ENCODE assay signal across 15 cellular contexts in genomic region chr11:47392546-47393162, GRCh38. TPM values are rescaled to one million over a fixed set of nuclear protein-coding genes. Genes with fewer than 3 reads are reported as not detected.
A peak's percentile ranks its signal among the peaks of the same experiment; 100 is the strongest.
DNase-seq lines count a peak whose midpoint lies in the region; ATAC-seq lines count a peak whose summit lies in the region.
"Had no signal": no experiment of that assay in that cellular context is flagged by ENCODE, and none has a peak within 500 bp of the region (broad histone marks: within the 10 kb centered on the region; RNA-seq: fewer than 3 reads in every experiment).

No MANE protein-coding gene starts in this region.

- H3K4me3 Mint-ChIP-seq in stimulated activated naive CD8-positive, alpha-beta T cell treated with anti-CD3 and anti-CD28 coated beads, Interleukin-15, Interleukin-2, amounts not matched to agents 100 ng/mL and 50 ng/mL, for 24 hours, result no peak overlapping the region
- H3K4me3 Mint-ChIP-seq in stimulated activated naive CD8-positive, alpha-beta T cell treated with anti-CD3 and anti-CD28 coated beads, Interleukin-15, amount 100 ng/mL, for 72 hours, result no peak overlapping the region
- peak overlapping the region in 6 of 8 donors; percentile 29 to 80 (median 60) for H3K4me3 Mint-ChIP-seq in naive B cell

- DNase-seq in stimulated activated naive CD8-positive, alpha-beta T cell treated with anti-CD3 and anti-CD28 coated beads, Interleukin-15, amount 100 ng/mL, for 72 hours, result no peak
- no peak for DNase-seq in naive B cell
- no peak for DNase-seq in SHP77 (lab: John Stamatoyannopoulos, UW)
- no peak for DNase-seq in NCI-H748 treated with DMSO at 0.1 percent for 48 hours (lab: John Stamatoyannopoulos, UW)
- DNase-seq in mesenteric fat pad (ENCODE audit: low spot score), result no peak
- DNase-seq: dorsolateral prefrontal cortex, foreskin keratinocyte, NCI-H510A had no signal

- H3K27ac ChIP-seq in cingulate gyrus (ENCODE audit: low read depth, low read length), result peak overlapping the region; percentile 60
- H3K27ac ChIP-seq: foreskin keratinocyte had no signal

- H3K27ac Mint-ChIP-seq in stimulated activated naive CD8-positive, alpha-beta T cell treated with anti-CD3 and anti-CD28 coated beads, Interleukin-15, Interleukin-2, amounts not matched to agents 100 ng/mL and 50 ng/mL, for 24 hours, result peak overlapping the region; percentile 31
- H3K27ac Mint-ChIP-seq in stimulated activated naive CD8-positive, alpha-beta T cell treated with anti-CD3 and anti-CD28 coated beads, Interleukin-15, amount 100 ng/mL, for 72 hours, result peak overlapping the region in 1 of 2 donors; percentile 25
- H3K27ac Mint-ChIP-seq in naive B cell, result peak overlapping the region in 5 of 6 donors; percentile 26 to 94 (median 47)

- peaks cover 68% of the 10 kb centered on the region for H3K4me1 Mint-ChIP-seq in stimulated activated naive CD8-positive, alpha-beta T cell treated with anti-CD3 and anti-CD28 coated beads, Interleukin-15, Interleukin-2, amounts not matched to agents 100 ng/mL and 50 ng/mL, for 24 hours (ENCODE audit: low read depth)
- H3K4me1 Mint-ChIP-seq in stimulated activated naive CD8-positive, alpha-beta T cell treated with anti-CD3 and anti-CD28 coated beads, Interleukin-15, amount 100 ng/mL, for 72 hours, result peaks cover 75% of the 10 kb centered on the region
- peaks cover 42 to 72% (median 69%) of the 10 kb centered on the region in 3 donors for H3K4me1 Mint-ChIP-seq in naive B cell

- H3K9me3 Mint-ChIP-seq in stimulated activated naive CD8-positive, alpha-beta T cell treated with anti-CD3 and anti-CD28 coated beads, Interleukin-15, Interleukin-2, amounts not matched to agents 100 ng/mL and 50 ng/mL, for 24 hours, result no peaks in the 10 kb centered on the region
- no peaks in the 10 kb centered on the region for H3K9me3 Mint-ChIP-seq in stimulated activated naive CD8-positive, alpha-beta T cell treated with anti-CD3 and anti-CD28 coated beads, Interleukin-15, amount 100 ng/mL, for 72 hours
- H3K9me3 Mint-ChIP-seq in naive B cell, result no peaks in the 10 kb centered on the region

- no peaks in the 10 kb centered on the region for H3K27me3 Mint-ChIP-seq in stimulated activated naive CD8-positive, alpha-beta T cell treated with anti-CD3 and anti-CD28 coated beads, Interleukin-15, Interleukin-2, amounts not matched to agents 100 ng/mL and 50 ng/mL, for 24 hours
- H3K27me3 Mint-ChIP-seq in stimulated activated naive CD8-positive, alpha-beta T cell treated with anti-CD3 and anti-CD28 coated beads, Interleukin-15, amount 100 ng/mL, for 72 hours, result no peaks in the 10 kb centered on the region
- H3K27me3 Mint-ChIP-seq in naive B cell, result no peaks in the 10 kb centered on the region

- H3K36me3 Mint-ChIP-seq in stimulated activated naive CD8-positive, alpha-beta T cell treated with anti-CD3 and anti-CD28 coated beads, Interleukin-15, Interleukin-2, amounts not matched to agents 100 ng/mL and 50 ng/mL, for 24 hours (ENCODE audit: low read depth), result no peaks in the 10 kb centered on the region
- H3K36me3 Mint-ChIP-seq in naive B cell, result no peaks in the 10 kb centered on the region

- ATAC-seq in stimulated activated naive CD8-positive, alpha-beta T cell treated with anti-CD3 and anti-CD28 coated beads, Interleukin-15, amount 100 ng/mL, for 72 hours, result no peak
- ATAC-seq in naive B cell (ENCODE audit: low read depth in 2 of 2), result no peak
- ATAC-seq in HG03378 (IDR thresholded peaks at IDR 0.05; ENCODE audit: unreplicated experiment), result no peak
- ATAC-seq: foreskin keratinocyte, HCT116 had no signal

RNA-seq across cellular contexts. Expression of gene SPI1, which starts 14.3 kb away (rescaled TPM):
- polyA plus RNA-seq in naive B cell (ENCODE audit: low read depth in 6 of 6), result 10 to 100 TPM; 42.8 to 74.6 (median 51.7) TPM
- total RNA-seq in mesenteric fat pad, result 74.7 TPM
- total RNA-seq: foreskin keratinocyte, kidney epithelial cell, osteocyte, RPMI7951 had no signal
- polyA plus RNA-seq: foreskin keratinocyte had no signal

RNA-seq across cellular contexts. Expression of gene SLC39A13, which starts 15.7 kb away (rescaled TPM):
- 10 to 100 TPM in 5 of 6 donors, 1 to 10 TPM in 1; 7.5 to 21.9 (median 17.2) TPM for polyA plus RNA-seq in naive B cell (ENCODE audit: low read depth in 6 of 6)
- total RNA-seq in mesenteric fat pad, result 49.7 TPM

RNA-seq across cellular contexts. Expression of gene PSMC3, which starts 33.6 kb away (rescaled TPM):
- 100 to 1,000 TPM in 2 of 6 donors, 10 to 100 TPM in 4; 78.6 to 109 (median 95.1) TPM for polyA plus RNA-seq in naive B cell (ENCODE audit: low read depth in 6 of 6)
- total RNA-seq in mesenteric fat pad, result 116 TPM

RNA-seq across cellular contexts. Expression of gene MYBPC3, which starts 40.2 kb away (rescaled TPM):
- not detected for polyA plus RNA-seq in naive B cell (ENCODE audit: low read depth in 6 of 6)
- 0.48 TPM for total RNA-seq in mesenteric fat pad
- total RNA-seq: foreskin keratinocyte, kidney epithelial cell, osteocyte, RPMI7951 had no signal
- polyA plus RNA-seq: foreskin keratinocyte had no signal

RNA-seq across cellular contexts. Expression of gene RAPSN, which starts 56.3 kb away (rescaled TPM):
- polyA plus RNA-seq in naive B cell (ENCODE audit: low read depth in 6 of 6), result not detected
- 0.55 TPM for total RNA-seq in mesenteric fat pad
- total RNA-seq: RPMI7951 had no signal

Comparison
In these comparisons a context has a peak if more than half of its experiments do, and no peak if none do; other contexts are left out.
1. H3K4me3 Mint-ChIP-seq: peak in naive B cell (6 of 8); none in stimulated activated naive CD8-positive, alpha-beta T cell treated with anti-CD3 and anti-CD28 coated beads, Interleukin-15, Interleukin-2, amounts not matched to agents 100 ng/mL and 50 ng/mL, for 24 hours (single experiment) and stimulated activated naive CD8-positive, alpha-beta T cell treated with anti-CD3 and anti-CD28 coated beads, Interleukin-15, amount 100 ng/mL, for 72 hours (0 of 2).